In genomic region chr11:65418431-65418680, GRCh38 we compare ENCODE assay signal across 8 cellular contexts. TPM values are rescaled to one million over a fixed set of nuclear protein-coding genes. Genes with fewer than 3 reads are reported as not detected.
A peak's percentile ranks its signal among the peaks of the same experiment; 100 is the strongest.
DNase-seq lines count a peak whose midpoint lies in the region; ATAC-seq and TF ChIP-seq lines count a peak whose summit lies in the region.

No MANE protein-coding gene starts in this region.

- POLR2A ChIA-PET in OCI-LY7 (lab: Charles Lee), result interaction anchor here (1.2 to 11.5 kb wide), 5 partner anchors 12 to 89 kb away, joined by 3 to 237 read pairs (median 18); partner anchors contain the start of gene MALAT1

- TF ChIP-seq CTCF in OCI-LY7 (conservative IDR thresholded peaks at IDR 0.05; ENCODE audit: low read length) (no peak), endothelial cell (IDR thresholded peaks at IDR 0.05; ENCODE audit: unreplicated experiment) (no peak), ovary (IDR thresholded peaks at IDR 0.05) (no peak)

- H3K27me3 ChIP-seq in ovary, result no peaks in the 10 kb centered on the region

- H3K36me3 Mint-ChIP-seq in endothelial cell (ENCODE audit: low read depth, unreplicated experiment), result peaks cover 8% of the 10 kb centered on the region

- peaks cover 30% of the 10 kb centered on the region for H3K27me3 Mint-ChIP-seq in endothelial cell (ENCODE audit: unreplicated experiment)

- whole genome bisulfite sequencing in ovary, 3 donors, result 0 to 5% (median 5%) methylated on average over 4 of the region's 4 CpGs

- no TSS peak for BruUV-seq in OCI-LY7 (replicated peaks; lab: Mats Ljungman, UMichigan)

- H3K9ac ChIP-seq in ES-I3 (ENCODE audit: low read depth, low read length), result peak overlapping the region; percentile 59

- peak overlapping the region; percentile 100 for H3K27ac Mint-ChIP-seq in endothelial cell (ENCODE audit: unreplicated experiment)

- CTCF ChIA-PET in OCI-LY7 (lab: Charles Lee; ENCODE audit: unreplicated experiment), result interaction anchor here (0.7 kb wide), 1 partner anchor 967 kb away, joined by 3 read pairs; no protein-coding TSS in a partner anchor

- intact Hi-C loops in OCI-LY7 (cut with micrococcal nuclease; ENCODE audit: unreplicated experiment) (loop anchor here (5.0 kb wide), 1 partner anchor 51 kb away; no protein-coding TSS in a partner anchor), ovary (cut with DNase I) (loop anchor here in 2 of 4 donors (5.0 kb wide), 1 partner anchor 36 kb away; the partner anchor contains the start of gene SLC25A45 (in 2 of the 2))

- H3K36me3 ChIP-seq in ES-I3 (ENCODE audit: insufficient read depth, low read length) (no peaks in the 10 kb centered on the region), OCI-LY7 (ENCODE audit: insufficient read depth, low read length) (peaks cover 13% of the 10 kb centered on the region), ovary (no peaks in the 10 kb centered on the region)

- H3K4me3 Mint-ChIP-seq in endothelial cell (ENCODE audit: unreplicated experiment), result peak overlapping the region; percentile 76

- peak overlapping the region; percentile 91 for H3K4me2 ChIP-seq in OCI-LY7 (ENCODE audit: low read length)

- no peaks in the 10 kb centered on the region for H4K20me1 ChIP-seq in OCI-LY7 (ENCODE audit: insufficient read depth, low read length)

- H3K9me3 ChIP-seq in ES-I3 (ENCODE audit: control insufficient read depth, insufficient read depth, low read length) (no peaks in the 10 kb centered on the region), OCI-LY7 (ENCODE audit: low read length) (no peaks in the 10 kb centered on the region), ovary (no peaks in the 10 kb centered on the region)

- H2AFZ ChIP-seq in OCI-LY7 (ENCODE audit: low read length), result no peak overlapping the region

- peak overlapping the region; percentile 97 for H3K27ac ChIP-seq in OCI-LY7 (ENCODE audit: low read depth, low read length, poor library complexity, severe bottlenecking)
- peak overlapping the region; percentile 96 to 97 for H3K27ac ChIP-seq in ovary

- peaks cover 50% of the 10 kb centered on the region for H3K79me2 ChIP-seq in OCI-LY7 (ENCODE audit: insufficient read depth, low read depth, low read length)

- no peaks in the 10 kb centered on the region for H3K9me3 Mint-ChIP-seq in endothelial cell (ENCODE audit: unreplicated experiment)

- H3K4me3 ChIP-seq in OCI-LY7 (ENCODE audit: low read depth, low read length, poor library complexity, severe bottlenecking), result peak overlapping the region; percentile 73
- H3K4me3 ChIP-seq in ovary, result peak overlapping the region; percentile 86

- no peaks in the 10 kb centered on the region for H3K9me2 ChIP-seq in OCI-LY7 (ENCODE audit: insufficient read depth, low read length)

- no peak for DNase-seq in OCI-LY7 (ENCODE audit: low spot score)
- no peak for DNase-seq in endothelial cell (ENCODE audit: low spot score)
- DNase-seq in ovary, result no peak
- no peak for DNase-seq in activated CD8-positive, alpha-beta memory T cell treated with anti-CD3 and anti-CD28 coated beads, Interleukin-2, amount 50 U/mL, for 48 hours
- no peak for DNase-seq in NCI-H524 treated with DMSO at 0.1 percent for 48 hours (lab: John Stamatoyannopoulos, UW)
- DNase-seq in NCI-H1694 (lab: John Stamatoyannopoulos, UW), result no peak

- TF ChIP-seq POLR2A in ovary (IDR thresholded peaks at IDR 0.05), result no peak

- no peak for ATAC-seq in GM18870 (IDR thresholded peaks at IDR 0.05; ENCODE audit: unreplicated experiment)

- TF ChIP-seq EP300 in ovary (IDR thresholded peaks at IDR 0.05), result no peak

- H3K4me1 ChIP-seq in ES-I3 (ENCODE audit: insufficient read depth, low read length), result peaks cover 43% of the 10 kb centered on the region
- H3K4me1 ChIP-seq in OCI-LY7 (ENCODE audit: insufficient read depth, low read length, poor library complexity, severe bottlenecking), result peaks cover 70% of the 10 kb centered on the region
- H3K4me1 ChIP-seq in ovary (ENCODE audit: insufficient read depth), result peaks cover 23% of the 10 kb centered on the region

- peaks cover 59% of the 10 kb centered on the region for H3K4me1 Mint-ChIP-seq in endothelial cell (ENCODE audit: unreplicated experiment)

RNA-seq across cellular contexts. Expression of gene NEAT1, which starts 4.2 kb away (rescaled TPM):
- 30.1 and 52.2 TPM in 2 replicates for total RNA-seq in OCI-LY7 (2014; rRNA removed; shearing (Covaris generic))
- 390 and 440 TPM in 2 replicates for total RNA-seq in OCI-LY7 (2022)
- total RNA-seq in endothelial cell (ENCODE audit: unreplicated experiment), result 43.4 TPM
- total RNA-seq in ovary, result 100 to 1,000 TPM; 175 to 850 (median 372) TPM
- polyA plus RNA-seq in ovary, result 100 to 1,000 TPM; 216 to 268 TPM

RNA-seq across cellular contexts. Expression of gene FRMD8, which starts 31.9 kb away (rescaled TPM):
- 36.7 and 55.8 TPM in 2 replicates for total RNA-seq in OCI-LY7 (2014; rRNA removed; shearing (Covaris generic))
- total RNA-seq in OCI-LY7 (2022) (31.5 and 37.6 TPM in 2 replicates), endothelial cell (ENCODE audit: unreplicated experiment) (76.0 TPM), ovary (10 to 100 TPM; 21.2 to 41.7 (median 25.5) TPM)
- 10 to 100 TPM in 1 of 2 donors, 1 to 10 TPM in 1; 4.3 to 15.8 TPM for polyA plus RNA-seq in ovary

RNA-seq across cellular contexts. Expression of gene SLC25A45, which starts 35.9 kb away (rescaled TPM):
- 5.9 and 7.0 TPM in 2 replicates for total RNA-seq in OCI-LY7 (2014; rRNA removed; shearing (Covaris generic))
- total RNA-seq in OCI-LY7 (2022) (20.7 and 24.0 TPM in 2 replicates), endothelial cell (ENCODE audit: unreplicated experiment) (3.3 TPM), ovary (1 to 10 TPM; 3.2 to 8.7 (median 4.6) TPM)
- 1 to 10 TPM; 2.7 to 3.4 TPM for polyA plus RNA-seq in ovary
